Comparison of ENCODE assay signal across 8 cellular contexts in genomic region chr5:139765409-139766217, GRCh38. TPM values are rescaled to one million over a fixed set of nuclear protein-coding genes. Genes with fewer than 3 reads are reported as not detected.
DNase-seq lines count a peak whose midpoint lies in the region; ATAC-seq and TF ChIP-seq lines count a peak whose summit lies in the region.

No MANE protein-coding gene starts in this region.

- H3K4me3 ChIP-seq in lower leg skin (ENCODE audit: low read depth, poor library complexity, severe bottlenecking): no peak overlapping the region

- intact Hi-C loops in lower leg skin (cut with DNase I; ENCODE audit: low total_unique reads): loop anchor here (5.0 kb wide), 1 partner anchor 133 kb away; no protein-coding TSS in a partner anchor

- WGBS in lower leg skin, 2 donors: 8 to 9% methylated on average over 44 to 46 of the region's 46 CpGs

- TF ChIP-seq POLR2A in lower leg skin (IDR thresholded peaks at IDR 0.05): no peak

- TF ChIP-seq CTCF in lower leg skin (IDR thresholded peaks at IDR 0.05): peak in 1 of 3 donors; percentile 93

- DNase-seq in 8988T (peak; percentile 91), NCI-H2227 (lab: John Stamatoyannopoulos, UW; ENCODE audit: unreplicated experiment) (peak; percentile 89), dermis microvascular lymphatic vessel endothelial cell (ENCODE audit: low read depth in 2 of 2) (peak; percentile 34 to 74), lower leg skin (ENCODE audit: low spot score in 2 of 2) (peak; percentile 45 to 94)
- DNase-seq in activated CD4-positive, alpha-beta T cell treated with anti-CD3 and anti-CD28 coated beads, Interleukin-2, amount 50 U/mL, for 1 hour: peak; percentile 85
- DNase-seq in stimulated activated CD4-positive, alpha-beta T cell treated with anti-CD3 and anti-CD28 coated beads, Interleukin-4, amount 100 ng/mL, for 24 hours: peak; percentile 85

- peak; percentile 83 for ATAC-seq in GM18502 (IDR thresholded peaks at IDR 0.05; ENCODE audit: poor library complexity, unreplicated experiment)
- ATAC-seq in HG02981 (IDR thresholded peaks at IDR 0.05; ENCODE audit: unreplicated experiment): peak; percentile 69

RNA-seq across cellular contexts. Expression of gene PSD2, which starts 30.0 kb away (rescaled TPM):
- total RNA-seq in dermis microvascular lymphatic vessel endothelial cell: under 0.01 TPM in 1 of 2 replicates, not detected in the other
- total RNA-seq in lower leg skin: under 1 TPM; 0.15 to 0.30 (median 0.16) TPM
